10 cellular contexts compared by ENCODE assay signal in genomic region chr14:89621009-89621421, GRCh38.
DNase-seq lines count a peak whose midpoint lies in the region; ATAC-seq lines count a peak whose summit lies in the region.
"Had no signal": no experiment of that assay in that cellular context is flagged by ENCODE, and none has a peak within 500 bp of the region (broad histone marks: within the 10 kb centered on the region; RNA-seq: fewer than 3 reads in every experiment).

No MANE protein-coding gene starts in this region.

- H3K36me3 ChIP-seq in mucosa of stomach (ENCODE audit: control insufficient read depth, insufficient read depth, low read length) (no peaks in the 10 kb centered on the region), MG63 (no peaks in the 10 kb centered on the region)
- H3K36me3 ChIP-seq: gastrocnemius medialis had no signal

- peaks cover 59% of the 10 kb centered on the region for H3K4me1 Mint-ChIP-seq in activated T-cell treated with anti-CD3 and anti-CD28 coated beads, Interleukin-2, amount 50 U/mL, for 4 hours (ENCODE audit: low read depth)
- peaks cover 79% of the 10 kb centered on the region for H3K4me1 Mint-ChIP-seq in stimulated activated naive CD8-positive, alpha-beta T cell treated with anti-CD3 and anti-CD28 coated beads, Interleukin-15, Interleukin-2, amounts not matched to agents 100 ng/mL and 50 ng/mL, for 24 hours (ENCODE audit: low read depth)

- H3K27me3 Mint-ChIP-seq in activated T-cell treated with anti-CD3 and anti-CD28 coated beads, Interleukin-2, amount 50 U/mL, for 4 hours (ENCODE audit: low read depth): no peaks in the 10 kb centered on the region
- no peaks in the 10 kb centered on the region for H3K27me3 Mint-ChIP-seq in stimulated activated naive CD8-positive, alpha-beta T cell treated with anti-CD3 and anti-CD28 coated beads, Interleukin-15, Interleukin-2, amounts not matched to agents 100 ng/mL and 50 ng/mL, for 24 hours

- H3K27ac Mint-ChIP-seq in stimulated activated naive CD8-positive, alpha-beta T cell treated with anti-CD3 and anti-CD28 coated beads, Interleukin-15, Interleukin-2, amounts not matched to agents 100 ng/mL and 50 ng/mL, for 24 hours: peak overlapping the region; percentile 100

- H3K36me3 Mint-ChIP-seq in activated T-cell treated with anti-CD3 and anti-CD28 coated beads, Interleukin-2, amount 50 U/mL, for 4 hours (ENCODE audit: insufficient read depth): no peaks in the 10 kb centered on the region
- H3K36me3 Mint-ChIP-seq in stimulated activated naive CD8-positive, alpha-beta T cell treated with anti-CD3 and anti-CD28 coated beads, Interleukin-15, Interleukin-2, amounts not matched to agents 100 ng/mL and 50 ng/mL, for 24 hours (ENCODE audit: low read depth): no peaks in the 10 kb centered on the region

- no peaks in the 10 kb centered on the region for H3K27me3 ChIP-seq in mucosa of stomach (ENCODE audit: control insufficient read depth, insufficient read depth, low read length)
- H3K27me3 ChIP-seq in MG63: no peaks in the 10 kb centered on the region
- H3K27me3 ChIP-seq: gastrocnemius medialis had no signal

- H3K9me3 Mint-ChIP-seq in activated T-cell treated with anti-CD3 and anti-CD28 coated beads, Interleukin-2, amount 50 U/mL, for 4 hours: no peaks in the 10 kb centered on the region
- H3K9me3 Mint-ChIP-seq in stimulated activated naive CD8-positive, alpha-beta T cell treated with anti-CD3 and anti-CD28 coated beads, Interleukin-15, Interleukin-2, amounts not matched to agents 100 ng/mL and 50 ng/mL, for 24 hours: no peaks in the 10 kb centered on the region

- H3K9ac ChIP-seq in mucosa of stomach (ENCODE audit: low read length): peak overlapping the region; percentile 2

- no peak overlapping the region for H3K4me3 ChIP-seq in mucosa of stomach (ENCODE audit: low read length)
- H3K4me3 ChIP-seq in MG63: no peak overlapping the region
- H3K4me3 ChIP-seq: gastrocnemius medialis had no signal

- ATAC-seq in activated T-cell treated with anti-CD3 and anti-CD28 coated beads, Interleukin-2, amount 50 U/mL, for 4 hours: peak; percentile 66 to 68
- no peak for ATAC-seq in HG03460 (IDR thresholded peaks at IDR 0.05; ENCODE audit: unreplicated experiment)
- ATAC-seq: gastrocnemius medialis, HCT116 had no signal

- H3K9me3 ChIP-seq in mucosa of stomach (ENCODE audit: control insufficient read depth, low read length) (no peaks in the 10 kb centered on the region), MG63 (no peaks in the 10 kb centered on the region)
- H3K9me3 ChIP-seq: gastrocnemius medialis had no signal

- DNase-seq in T-helper 2 cell (peak in 4 of 5 experiments; percentile 26 to 91 (median 44)), hypothalamus (lab: John Stamatoyannopoulos, UW) (no peak), MG63 (no peak)
- peak; percentile 40 for DNase-seq in activated T-cell treated with anti-CD3 and anti-CD28 coated beads, Interleukin-2, amount 50 U/mL, for 4 hours
- DNase-seq: gastrocnemius medialis, NCI-H1105 had no signal

- peaks cover 23% of the 10 kb centered on the region for H3K4me1 ChIP-seq in mucosa of stomach (ENCODE audit: control insufficient read depth, insufficient read depth, low read length)

- H3K4me3 Mint-ChIP-seq in activated T-cell treated with anti-CD3 and anti-CD28 coated beads, Interleukin-2, amount 50 U/mL, for 4 hours: peak overlapping the region; percentile 85
- H3K4me3 Mint-ChIP-seq in stimulated activated naive CD8-positive, alpha-beta T cell treated with anti-CD3 and anti-CD28 coated beads, Interleukin-15, Interleukin-2, amounts not matched to agents 100 ng/mL and 50 ng/mL, for 24 hours: peak overlapping the region; percentile 89

Comparison
In these comparisons a context has a peak if more than half of its experiments do, and no peak if none do; other contexts are left out.
1. DNase-seq: peak in T-helper 2 cell (4 of 5) and activated T-cell treated with anti-CD3 and anti-CD28 coated beads, Interleukin-2, amount 50 U/mL, for 4 hours (single experiment); none in hypothalamus (0 of 51) and MG63 (single experiment).